ENCODE assay signal across 13 cellular contexts in genomic region chr4:10097906-10098769, GRCh38. TPM values are rescaled to one million over a fixed set of nuclear protein-coding genes. Genes with fewer than 3 reads are reported as not detected.
DNase-seq lines count a peak whose midpoint lies in the region; ATAC-seq, FAIRE-seq and TF ChIP-seq lines count a peak whose summit lies in the region.
"Had no signal": no experiment of that assay in that cellular context is flagged by ENCODE, and none has a peak within 500 bp of the region (broad histone marks: within the 10 kb centered on the region; RNA-seq: fewer than 3 reads in every experiment).

No MANE protein-coding gene starts in this region.

- H4K20me1 ChIP-seq in astrocyte (ENCODE audit: insufficient read depth, low read length) = peaks cover 99% of the 10 kb centered on the region

- no peak overlapping the region for H3K4me3 ChIP-seq in AG04450 (ENCODE audit: low read depth, low read length)
- H3K4me3 ChIP-seq in astrocyte (ENCODE audit: insufficient read depth, low read depth, low read length) = no peak overlapping the region
- no peak overlapping the region for H3K4me3 ChIP-seq in naive thymus-derived CD4-positive, alpha-beta T cell (ENCODE audit: low read length)
- H3K4me3 ChIP-seq: pancreas had no signal

- H3K9me3 ChIP-seq in AG04450 (ENCODE audit: control insufficient read depth, insufficient read depth, low read length) (no peaks in the 10 kb centered on the region; the same call in 1 of the 2 replicates), astrocyte (ENCODE audit: insufficient read depth, low read depth, low read length) (no peaks in the 10 kb centered on the region)
- no peaks in the 10 kb centered on the region for H3K9me3 ChIP-seq in naive thymus-derived CD4-positive, alpha-beta T cell (ENCODE audit: control insufficient read depth in 2 of 3, low read length in 3 of 3)
- H3K9me3 ChIP-seq: pancreas had no signal

- peaks cover 92% of the 10 kb centered on the region for H3K79me2 ChIP-seq in astrocyte (ENCODE audit: insufficient read depth, low read length)

- TF ChIP-seq CTCF in AG04450 (IDR thresholded peaks at IDR 0.05; ENCODE audit: low read depth, low read length) (no peak), HFFc6 (IDR thresholded peaks at IDR 0.05) (no peak), astrocyte (IDR thresholded peaks at IDR 0.05; ENCODE audit: insufficient read depth, low read depth, low read length) (no peak)

- H3K9ac ChIP-seq in astrocyte (ENCODE audit: low read length) = peak overlapping the region; percentile 46

- ATAC-seq in naive thymus-derived CD4-positive, alpha-beta T cell = no peak
- ATAC-seq: pancreas had no signal

- POLR2A ChIA-PET in AG04450 (lab: Yijun Ruan, JAX) = interaction anchor here (5.0 to 7.9 kb wide), 2 partner anchors 8 to 18 kb away, joined by 63 to 75 read pairs; partner anchors contain the start of gene WDR1
- POLR2A ChIA-PET in naive thymus-derived CD4-positive, alpha-beta T cell (lab: Charles Lee) = interaction anchor here (0.7 to 19.0 kb wide), 4 partner anchors 11 to 1389 kb away, joined by 3 to 341 read pairs (median 64); partner anchors contain the start of gene WDR1

- H3K36me3 Mint-ChIP-seq in HFFc6 (ENCODE audit: low read depth) = peaks cover 69% of the 10 kb centered on the region
- H3K36me3 Mint-ChIP-seq in astrocyte (ENCODE audit: low read depth, unreplicated experiment) = peaks cover 34% of the 10 kb centered on the region
- H3K36me3 Mint-ChIP-seq in naive thymus-derived CD4-positive, alpha-beta T cell = peaks cover 4 to 62% (median 19%) of the 10 kb centered on the region in 5 donors

- peak overlapping the region; percentile 69 for H3K4me3 Mint-ChIP-seq in HFFc6
- peak overlapping the region; percentile 50 for H3K4me3 Mint-ChIP-seq in astrocyte (ENCODE audit: unreplicated experiment)
- peak overlapping the region in 6 of 10 donors; percentile 6 to 97 (median 29) for H3K4me3 Mint-ChIP-seq in naive thymus-derived CD4-positive, alpha-beta T cell

- H3K27me3 Mint-ChIP-seq in HFFc6 (ENCODE audit: insufficient read depth) = peaks cover 18% of the 10 kb centered on the region
- no peaks in the 10 kb centered on the region for H3K27me3 Mint-ChIP-seq in astrocyte (ENCODE audit: low read depth, unreplicated experiment)
- H3K27me3 Mint-ChIP-seq in naive thymus-derived CD4-positive, alpha-beta T cell = no peaks in the 10 kb centered on the region

- H3K27ac Mint-ChIP-seq in HFFc6 (peak overlapping the region; percentile 98), astrocyte (ENCODE audit: unreplicated experiment) (peak overlapping the region; percentile 26)
- H3K27ac Mint-ChIP-seq in naive thymus-derived CD4-positive, alpha-beta T cell = peak overlapping the region; percentile 46 to 95 (median 90)

- H3K4me1 ChIP-seq in astrocyte (ENCODE audit: insufficient read depth, low read length) = peaks cover 86% of the 10 kb centered on the region
- peaks cover 83% of the 10 kb centered on the region in 2 donors for H3K4me1 ChIP-seq in naive thymus-derived CD4-positive, alpha-beta T cell (ENCODE audit: control insufficient read depth in 2 of 2, insufficient read depth in 2 of 2, low read length in 2 of 2)

- peaks cover 63% of the 10 kb centered on the region for H3K36me3 ChIP-seq in astrocyte (ENCODE audit: insufficient read depth, low read length)
- H3K36me3 ChIP-seq in naive thymus-derived CD4-positive, alpha-beta T cell (ENCODE audit: control insufficient read depth in 2 of 3, insufficient read depth in 3 of 3, low read length in 3 of 3) = peaks cover 9 to 77% (median 39%) of the 10 kb centered on the region in 3 experiments

- no peaks in the 10 kb centered on the region for H3K9me3 Mint-ChIP-seq in HFFc6
- H3K9me3 Mint-ChIP-seq in astrocyte (ENCODE audit: unreplicated experiment) = no peaks in the 10 kb centered on the region
- no peaks in the 10 kb centered on the region for H3K9me3 Mint-ChIP-seq in naive thymus-derived CD4-positive, alpha-beta T cell

- no peak overlapping the region for H2AFZ ChIP-seq in astrocyte (ENCODE audit: low read depth, low read length)

- intact Hi-C loops in naive thymus-derived CD4-positive, alpha-beta T cell (cut with micrococcal nuclease) = loop anchor here (2.0 to 10.0 kb wide), 6 partner anchors 79 to 437 kb away; partner anchors contain the start of gene ZNF518B (in 1 of the 2)

- H3K27me3 ChIP-seq in AG04450 (ENCODE audit: control insufficient read depth, insufficient read depth, low read length) (no peaks in the 10 kb centered on the region), astrocyte (ENCODE audit: insufficient read depth, low read length) (no peaks in the 10 kb centered on the region)
- no peaks in the 10 kb centered on the region for H3K27me3 ChIP-seq in naive thymus-derived CD4-positive, alpha-beta T cell (ENCODE audit: control insufficient read depth in 2 of 2, insufficient read depth in 2 of 2, low read length in 2 of 2)
- H3K27me3 ChIP-seq: pancreas had no signal

- DNase-seq in AG04450 (ENCODE audit: low read depth, low spot score) = no peak
- no peak for DNase-seq in HFFc6
- no peak for DNase-seq in astrocyte (ENCODE audit: low read depth)
- no peak for DNase-seq in naive thymus-derived CD4-positive, alpha-beta T cell
- no peak for DNase-seq in SIG-M5 (lab: John Stamatoyannopoulos, UW)
- DNase-seq in GM19240 (ENCODE audit: insufficient read length, low spot score) = no peak
- DNase-seq in hippocampal formation (lab: John Stamatoyannopoulos, UW) = no peak
- DNase-seq in cerebellar nuclear complex (lab: John Stamatoyannopoulos, UW) = no peak
- DNase-seq: kidney, NCI-H1930, OCI-M1 had no signal

- H3K4me1 Mint-ChIP-seq in HFFc6 (ENCODE audit: low read depth) = peaks cover 99% of the 10 kb centered on the region
- H3K4me1 Mint-ChIP-seq in astrocyte (ENCODE audit: low read depth, unreplicated experiment) = peaks cover 81% of the 10 kb centered on the region
- peaks cover 76 to 100% (median 96%) of the 10 kb centered on the region in 7 donors for H3K4me1 Mint-ChIP-seq in naive thymus-derived CD4-positive, alpha-beta T cell

- H3K27ac ChIP-seq in AG04450 (ENCODE audit: low read depth, low read length) (peak overlapping the region; percentile 95), astrocyte (ENCODE audit: low read depth, low read length) (peak overlapping the region; percentile 97)
- H3K27ac ChIP-seq in naive thymus-derived CD4-positive, alpha-beta T cell (ENCODE audit: low read depth, low read length) = peak overlapping the region; percentile 67
- H3K27ac ChIP-seq: pancreas, VCaP had no signal

- peak overlapping the region; percentile 54 for H3K4me2 ChIP-seq in astrocyte (ENCODE audit: low read length)

- CTCF ChIA-PET in AG04450 (lab: Charles Lee) = no interaction called here
- CTCF ChIA-PET in naive thymus-derived CD4-positive, alpha-beta T cell (lab: Charles Lee) = no interaction called here

- no peak for FAIRE-seq in astrocyte (lab: Jason Lieb, UNC)
- FAIRE-seq: kidney, pancreas had no signal

RNA-seq across cellular contexts. Expression of gene WDR1, which starts 18.5 kb away (rescaled TPM):
- polyA plus RNA-seq in AG04450 (2011; rRNA removed) = 722 and 735 TPM in 2 replicates
- 648 and 799 TPM in 2 replicates for polyA minus RNA-seq in AG04450 (2011; rRNA and poly(A)+ RNA removed)
- total RNA-seq in HFFc6 (2021; fragmentation: NEBNext Ultra II Directional; extraction: Animal tissue kit (Norgen Biotek cat#: 25700)) = 100 to 1,000 TPM; 720 to 838 (median 782) TPM
- 558 and 620 TPM in 2 replicates for total RNA-seq in astrocyte
- 100 to 1,000 TPM; 242 to 470 (median 330) TPM for total RNA-seq in naive thymus-derived CD4-positive, alpha-beta T cell
- 100 to 1,000 TPM; 268 to 412 TPM for polyA plus RNA-seq in naive thymus-derived CD4-positive, alpha-beta T cell

Comparison
In these comparisons a context has a peak if more than half of its experiments do, and no peak if none do; other contexts are left out.
1. H3K27ac Mint-ChIP-seq: peak in every context shown above with its lines; median percentile 98 in HFFc6; 90 in naive thymus-derived CD4-positive, alpha-beta T cell; 26 in astrocyte.